In genomic region chr12:68842123-68842522, GRCh38 we compare ENCODE assay signal across 15 cellular contexts. TPM values are rescaled to one million over a fixed set of nuclear protein-coding genes. Genes with fewer than 3 reads are reported as not detected.
DNase-seq lines count a peak whose midpoint lies in the region; ATAC-seq, FAIRE-seq and TF ChIP-seq lines count a peak whose summit lies in the region.
"Had no signal": no experiment of that assay in that cellular context is flagged by ENCODE, and none has a peak within 500 bp of the region (broad histone marks: within the 10 kb centered on the region; RNA-seq: fewer than 3 reads in every experiment).

No MANE protein-coding gene starts in this region.

- H3K4me1 Mint-ChIP-seq in activated CD4-positive, alpha-beta T cell treated with anti-CD3 and anti-CD28 coated beads, Interleukin-2, amount 10 ng/mL, durations not matched to agents 24 days and 14 days = peaks cover 9% of the 10 kb centered on the region
- H3K4me1 Mint-ChIP-seq in activated CD4-positive, alpha-beta T cell treated with anti-CD3 and anti-CD28 coated beads for 36 hours = no peaks in the 10 kb centered on the region
- no peaks in the 10 kb centered on the region for H3K4me1 Mint-ChIP-seq in activated naive CD8-positive, alpha-beta T cell treated with anti-CD3 and anti-CD28 coated beads, Interleukin-2, amount 50 U/mL, for 24 hours
- H3K4me1 Mint-ChIP-seq: CD14-positive monocyte had no signal

- intact Hi-C loops in activated CD4-positive, alpha-beta T cell treated with anti-CD3 and anti-CD28 coated beads, Interleukin-2, amount 10 ng/mL, durations not matched to agents 24 days and 14 days (cut with micrococcal nuclease) = no loop called here
- intact Hi-C loops in activated CD4-positive, alpha-beta T cell treated with anti-CD3 and anti-CD28 coated beads for 36 hours (cut with DNase I, micrococcal nuclease) = loop anchor here in 1 of 2 experiments (1.0 kb wide), 1 partner anchor 9 kb away; no protein-coding TSS in a partner anchor
- intact Hi-C loops in HepG2 (cut with micrococcal nuclease; ENCODE audit: unreplicated experiment) (no loop called here), right lobe of liver (cut with DNase I) (no loop called here)

- DNase-seq in activated CD4-positive, alpha-beta T cell treated with anti-CD3 and anti-CD28 coated beads, Interleukin-2, amount 10 ng/mL, durations not matched to agents 24 days and 14 days = no peak
- DNase-seq in activated CD4-positive, alpha-beta T cell treated with anti-CD3 and anti-CD28 coated beads for 36 hours = no peak
- DNase-seq in HepG2 (ENCODE audit: low spot score) (no peak), right lobe of liver (no peak), NCI-H2227 treated with DMSO at 0.1 percent for 48 hours (lab: John Stamatoyannopoulos, UW) (no peak)
- DNase-seq in activated naive CD8-positive, alpha-beta T cell treated with anti-CD3 and anti-CD28 coated beads, Interleukin-2, amount 50 U/mL, for 24 hours = no peak
- DNase-seq: CD8-positive, alpha-beta memory T cell; DMS53; GF-D8; GM23248; IMR-90 had no signal

- no peaks in the 10 kb centered on the region for H3K9me3 Mint-ChIP-seq in activated CD4-positive, alpha-beta T cell treated with anti-CD3 and anti-CD28 coated beads, Interleukin-2, amount 10 ng/mL, durations not matched to agents 24 days and 14 days
- no peaks in the 10 kb centered on the region for H3K9me3 Mint-ChIP-seq in activated CD4-positive, alpha-beta T cell treated with anti-CD3 and anti-CD28 coated beads for 36 hours (ENCODE audit: low read depth)
- no peaks in the 10 kb centered on the region for H3K9me3 Mint-ChIP-seq in activated naive CD8-positive, alpha-beta T cell treated with anti-CD3 and anti-CD28 coated beads, Interleukin-2, amount 50 U/mL, for 24 hours
- H3K9me3 Mint-ChIP-seq: CD14-positive monocyte; CD8-positive, alpha-beta memory T cell had no signal

- in situ Hi-C loops in HepG2 (cut with HindIII; ENCODE audit: extremely low pct_ligation_motif_present, low pct_unique_long_range_greater_than_20kb) = no loop called here

- no peak for TF ChIP-seq RAD21 in HepG2 (CRISPR knock-in tag; IDR thresholded peaks at IDR 0.05)

- H2AFZ ChIP-seq in HepG2 (ENCODE audit: low read length) = no peak overlapping the region
- H2AFZ ChIP-seq: GM23248 had no signal

- TF ChIP-seq POLR2A in HepG2 (IDR thresholded peaks at IDR 0.05; ENCODE audit: insufficient read depth in 1 of 2, low read depth in 2 of 2, low read length in 2 of 2) = no peak; a peak in 1 of 4 replicates
- no peak for TF ChIP-seq POLR2A in right lobe of liver (IDR thresholded peaks at IDR 0.05)

- ATAC-seq in activated CD4-positive, alpha-beta T cell treated with anti-CD3 and anti-CD28 coated beads for 36 hours = no peak
- ATAC-seq in HepG2 = no peak
- ATAC-seq in right lobe of liver = no peak
- no peak for ATAC-seq in activated naive CD8-positive, alpha-beta T cell treated with anti-CD3 and anti-CD28 coated beads, Interleukin-2, amount 50 U/mL, for 24 hours
- no peak for ATAC-seq in GM19351 (IDR thresholded peaks at IDR 0.05; ENCODE audit: unreplicated experiment)
- ATAC-seq: HCT116 had no signal

- H3K4me1 ChIP-seq in HepG2 (ENCODE audit: insufficient read depth, low read length) = peaks cover 10% of the 10 kb centered on the region
- no peaks in the 10 kb centered on the region for H3K4me1 ChIP-seq in right lobe of liver

- peaks cover 61% of the 10 kb centered on the region for H3K36me3 Mint-ChIP-seq in activated CD4-positive, alpha-beta T cell treated with anti-CD3 and anti-CD28 coated beads, Interleukin-2, amount 10 ng/mL, durations not matched to agents 24 days and 14 days (ENCODE audit: low read depth)
- H3K36me3 Mint-ChIP-seq in activated CD4-positive, alpha-beta T cell treated with anti-CD3 and anti-CD28 coated beads for 36 hours (ENCODE audit: low read depth) = peaks cover 45% of the 10 kb centered on the region
- H3K36me3 Mint-ChIP-seq in activated naive CD8-positive, alpha-beta T cell treated with anti-CD3 and anti-CD28 coated beads, Interleukin-2, amount 50 U/mL, for 24 hours (ENCODE audit: low read depth) = peaks cover 50% of the 10 kb centered on the region

- H3K9me3 ChIP-seq in HepG2 (ENCODE audit: low read length) = no peaks in the 10 kb centered on the region
- H3K9me3 ChIP-seq in right lobe of liver = no peaks in the 10 kb centered on the region

- TF ChIP-seq EP300 in HepG2 (IDR thresholded peaks at IDR 0.05; ENCODE audit: low read depth in 2 of 2, low read length in 2 of 2) (no peak), HepG2 (CRISPR knock-in tag; IDR thresholded peaks at IDR 0.05; ENCODE audit: borderline replicate concordance) (no peak)

- 98% methylated on average over 3 of the region's 3 CpGs for WGBS in HepG2 (ENCODE audit: low lambda C conversion rate)
- WGBS in right lobe of liver (ENCODE audit: insufficient coverage, low coverage, low lambda C conversion rate, missing lambda C conversion rate) = 87% methylated on average over 3 of the region's 3 CpGs

- TF ChIP-seq CTCF in HepG2 (CRISPR knock-in tag; IDR thresholded peaks at IDR 0.05) (no peak), right lobe of liver (IDR thresholded peaks at IDR 0.05) (no peak)

- no peak overlapping the region for H3K4me3 ChIP-seq in HepG2 (replicated peaks in 1 of 3; ENCODE audit: insufficient read depth in 1 of 3, low read depth in 2 of 3, low read length in 3 of 3)
- H3K4me3 ChIP-seq in right lobe of liver = no peak overlapping the region
- H3K4me3 ChIP-seq: GM23248 had no signal

- peaks cover 39% of the 10 kb centered on the region for H4K20me1 ChIP-seq in HepG2 (ENCODE audit: insufficient read depth, low read length)

- no peak overlapping the region for H3K4me3 Mint-ChIP-seq in activated CD4-positive, alpha-beta T cell treated with anti-CD3 and anti-CD28 coated beads, Interleukin-2, amount 10 ng/mL, durations not matched to agents 24 days and 14 days
- H3K4me3 Mint-ChIP-seq in activated CD4-positive, alpha-beta T cell treated with anti-CD3 and anti-CD28 coated beads for 36 hours = no peak overlapping the region
- no peak overlapping the region for H3K4me3 Mint-ChIP-seq in activated naive CD8-positive, alpha-beta T cell treated with anti-CD3 and anti-CD28 coated beads, Interleukin-2, amount 50 U/mL, for 24 hours
- H3K4me3 Mint-ChIP-seq: CD14-positive monocyte; CD8-positive, alpha-beta memory T cell had no signal

- H3K79me2 ChIP-seq in HepG2 (ENCODE audit: insufficient read depth, low read length) = no peaks in the 10 kb centered on the region

- BruUV-seq in HepG2 (replicated peaks; lab: Mats Ljungman, UMichigan) = no TSS peak

- no peak overlapping the region for H3K4me2 ChIP-seq in HepG2 (ENCODE audit: low read depth, low read length)

- peaks cover 15 to 49% of the 10 kb centered on the region in 2 experiments for H3K36me3 ChIP-seq in HepG2 (replicated peaks in 1 of 2; ENCODE audit: control insufficient read depth in 1 of 2, insufficient read depth in 2 of 2, low read length in 2 of 2)
- peaks cover 0 to 66% (median 31%) of the 10 kb centered on the region in 4 donors for H3K36me3 ChIP-seq in right lobe of liver

- H3K27me3 Mint-ChIP-seq in activated CD4-positive, alpha-beta T cell treated with anti-CD3 and anti-CD28 coated beads, Interleukin-2, amount 10 ng/mL, durations not matched to agents 24 days and 14 days = no peaks in the 10 kb centered on the region
- no peaks in the 10 kb centered on the region for H3K27me3 Mint-ChIP-seq in activated CD4-positive, alpha-beta T cell treated with anti-CD3 and anti-CD28 coated beads for 36 hours
- H3K27me3 Mint-ChIP-seq in activated naive CD8-positive, alpha-beta T cell treated with anti-CD3 and anti-CD28 coated beads, Interleukin-2, amount 50 U/mL, for 24 hours = no peaks in the 10 kb centered on the region
- H3K27me3 Mint-ChIP-seq: CD8-positive, alpha-beta memory T cell had no signal

- peak overlapping the region; percentile 25 for H3K27ac Mint-ChIP-seq in activated CD4-positive, alpha-beta T cell treated with anti-CD3 and anti-CD28 coated beads, Interleukin-2, amount 10 ng/mL, durations not matched to agents 24 days and 14 days
- no peak overlapping the region for H3K27ac Mint-ChIP-seq in activated CD4-positive, alpha-beta T cell treated with anti-CD3 and anti-CD28 coated beads for 36 hours
- peak overlapping the region; percentile 14 for H3K27ac Mint-ChIP-seq in activated naive CD8-positive, alpha-beta T cell treated with anti-CD3 and anti-CD28 coated beads, Interleukin-2, amount 50 U/mL, for 24 hours
- H3K27ac Mint-ChIP-seq: CD14-positive monocyte had no signal

- CTCF ChIA-PET in activated CD4-positive, alpha-beta T cell treated with anti-CD3 and anti-CD28 coated beads for 36 hours (lab: Charles Lee) = interaction anchor here (4.5 kb wide), 1 partner anchor 12 kb away, joined by 42 read pairs; no protein-coding TSS in a partner anchor
- CTCF ChIA-PET in HepG2 (lab: Yijun Ruan, JAX; ENCODE audit: low intra/inter-chr PET ratio, low total read pairs) = no interaction called here

- no peaks in the 10 kb centered on the region for H3K27me3 ChIP-seq in HepG2 (ENCODE audit: control insufficient read depth in 1 of 2, insufficient read depth in 2 of 2, low read length in 2 of 2)
- H3K27me3 ChIP-seq in right lobe of liver = no peaks in the 10 kb centered on the region

- H3K27ac ChIP-seq in HepG2 (ENCODE audit: extremely low read length, insufficient read depth, low read length) (no peak overlapping the region), right lobe of liver (no peak overlapping the region)
- H3K27ac ChIP-seq: 22Rv1, GM23248 had no signal

- no peak for FAIRE-seq in HepG2 (lab: Jason Lieb, UNC)

- POLR2A ChIA-PET in activated CD4-positive, alpha-beta T cell treated with anti-CD3 and anti-CD28 coated beads for 36 hours (lab: Charles Lee) = interaction anchor here (0.6 kb wide), 1 partner anchor 315 kb away, joined by 8 read pairs; no protein-coding TSS in a partner anchor
- POLR2A ChIA-PET in HepG2 (lab: Yijun Ruan, JAX) = interaction anchor here (2.6 kb wide), 1 partner anchor 34 kb away, joined by 9 read pairs; the partner anchor contains the start of gene MDM2

- H3K9ac ChIP-seq in HepG2 (ENCODE audit: insufficient read depth, low read depth, low read length) = no peak overlapping the region
- H3K9ac ChIP-seq: GM23248 had no signal

RNA-seq across cellular contexts. Expression of gene MDM2, which starts 34.1 kb away (rescaled TPM):
- 227 and 233 TPM in 2 replicates for total RNA-seq in activated CD4-positive, alpha-beta T cell treated with anti-CD3 and anti-CD28 coated beads, Interleukin-2, amount 10 ng/mL, durations not matched to agents 24 days and 14 days
- total RNA-seq in activated CD4-positive, alpha-beta T cell treated with anti-CD3 and anti-CD28 coated beads for 36 hours = 100 to 1,000 TPM; 114 to 119 TPM
- 314 and 466 TPM in 2 replicates for total RNA-seq in HepG2 (2016; rRNA removed; fragmentation: Illumina TruSeq; extraction: Trizol)
- 106 and 114 TPM in 2 replicates for total RNA-seq in HepG2 (2016; cell fraction: cytosol; rRNA removed; fragmentation: Illumina TruSeq; extraction: Trizol; ENCODE audit: low read depth)
- total RNA-seq in HepG2 (2016; cell fraction: insoluble cytoplasmic fraction; rRNA removed; fragmentation: Illumina TruSeq; extraction: Trizol) = 318 and 433 TPM in 2 replicates
- total RNA-seq in HepG2 (2016; cell fraction: membrane; rRNA removed; fragmentation: Illumina TruSeq; extraction: Trizol) = 152 and 204 TPM in 2 replicates
- total RNA-seq in HepG2 (2016; cell fraction: nucleus; rRNA removed; fragmentation: Illumina TruSeq; extraction: Trizol) = 480 and 515 TPM in 2 replicates
- 23.9 and 29.3 TPM in 2 replicates for polyA plus RNA-seq in HepG2 (2011; rRNA removed)
- polyA plus RNA-seq in HepG2 (2011; cell fraction: cytosol; rRNA removed) = 8.1 and 12.2 TPM in 2 replicates
- 21.1 and 35.5 TPM in 2 replicates for polyA plus RNA-seq in HepG2 (2011; cell fraction: nucleus; rRNA removed)
- 29.6 and 57.6 TPM in 2 replicates for polyA plus RNA-seq in HepG2 (2012)
- 20.1 and 21.0 TPM in 2 replicates for polyA plus RNA-seq in HepG2 (2016; cell fraction: cytosol; fragmentation: Illumina TruSeq; extraction: Trizol; ENCODE audit: low read depth)
- polyA plus RNA-seq in HepG2 (2016; cell fraction: insoluble cytoplasmic fraction; fragmentation: Illumina TruSeq; extraction: Trizol; ENCODE audit: low read depth) = 174 and 187 TPM in 2 replicates
- polyA plus RNA-seq in HepG2 (2016; cell fraction: membrane; fragmentation: Illumina TruSeq; extraction: Trizol; ENCODE audit: low read depth) = 57.3 and 58.5 TPM in 2 replicates
- 472 and 516 TPM in 2 replicates for polyA plus RNA-seq in HepG2 (2016; cell fraction: nucleus; fragmentation: Illumina TruSeq; extraction: Trizol; ENCODE audit: insufficient read depth, low read depth)
- 42.3 and 54.4 TPM in 2 replicates for polyA minus RNA-seq in HepG2 (2011; rRNA and poly(A)+ RNA removed; ENCODE audit: low replicate concordance)
- polyA minus RNA-seq in HepG2 (2011; cell fraction: cytosol; rRNA and poly(A)+ RNA removed) = 71.4 and 82.9 TPM in 2 replicates
- polyA minus RNA-seq in HepG2 (2011; cell fraction: nucleus; rRNA and poly(A)+ RNA removed) = 248 and 279 TPM in 2 replicates
- total RNA-seq in right lobe of liver = 10 to 100 TPM; 56.9 to 74.3 (median 64.0) TPM
